Comparison of ENCODE assay signal across 1 cellular context in genomic region chr14:68899033-68899603, GRCh38.
TF ChIP-seq lines count a peak whose summit lies in the region.

No MANE protein-coding gene starts in this region.

TF ChIP-seq in GM23338, 12 proteins besides CTCF, POLR2A, EP300 and RAD21 (continued from another document):
- TF ChIP-seq, protein P1, sequence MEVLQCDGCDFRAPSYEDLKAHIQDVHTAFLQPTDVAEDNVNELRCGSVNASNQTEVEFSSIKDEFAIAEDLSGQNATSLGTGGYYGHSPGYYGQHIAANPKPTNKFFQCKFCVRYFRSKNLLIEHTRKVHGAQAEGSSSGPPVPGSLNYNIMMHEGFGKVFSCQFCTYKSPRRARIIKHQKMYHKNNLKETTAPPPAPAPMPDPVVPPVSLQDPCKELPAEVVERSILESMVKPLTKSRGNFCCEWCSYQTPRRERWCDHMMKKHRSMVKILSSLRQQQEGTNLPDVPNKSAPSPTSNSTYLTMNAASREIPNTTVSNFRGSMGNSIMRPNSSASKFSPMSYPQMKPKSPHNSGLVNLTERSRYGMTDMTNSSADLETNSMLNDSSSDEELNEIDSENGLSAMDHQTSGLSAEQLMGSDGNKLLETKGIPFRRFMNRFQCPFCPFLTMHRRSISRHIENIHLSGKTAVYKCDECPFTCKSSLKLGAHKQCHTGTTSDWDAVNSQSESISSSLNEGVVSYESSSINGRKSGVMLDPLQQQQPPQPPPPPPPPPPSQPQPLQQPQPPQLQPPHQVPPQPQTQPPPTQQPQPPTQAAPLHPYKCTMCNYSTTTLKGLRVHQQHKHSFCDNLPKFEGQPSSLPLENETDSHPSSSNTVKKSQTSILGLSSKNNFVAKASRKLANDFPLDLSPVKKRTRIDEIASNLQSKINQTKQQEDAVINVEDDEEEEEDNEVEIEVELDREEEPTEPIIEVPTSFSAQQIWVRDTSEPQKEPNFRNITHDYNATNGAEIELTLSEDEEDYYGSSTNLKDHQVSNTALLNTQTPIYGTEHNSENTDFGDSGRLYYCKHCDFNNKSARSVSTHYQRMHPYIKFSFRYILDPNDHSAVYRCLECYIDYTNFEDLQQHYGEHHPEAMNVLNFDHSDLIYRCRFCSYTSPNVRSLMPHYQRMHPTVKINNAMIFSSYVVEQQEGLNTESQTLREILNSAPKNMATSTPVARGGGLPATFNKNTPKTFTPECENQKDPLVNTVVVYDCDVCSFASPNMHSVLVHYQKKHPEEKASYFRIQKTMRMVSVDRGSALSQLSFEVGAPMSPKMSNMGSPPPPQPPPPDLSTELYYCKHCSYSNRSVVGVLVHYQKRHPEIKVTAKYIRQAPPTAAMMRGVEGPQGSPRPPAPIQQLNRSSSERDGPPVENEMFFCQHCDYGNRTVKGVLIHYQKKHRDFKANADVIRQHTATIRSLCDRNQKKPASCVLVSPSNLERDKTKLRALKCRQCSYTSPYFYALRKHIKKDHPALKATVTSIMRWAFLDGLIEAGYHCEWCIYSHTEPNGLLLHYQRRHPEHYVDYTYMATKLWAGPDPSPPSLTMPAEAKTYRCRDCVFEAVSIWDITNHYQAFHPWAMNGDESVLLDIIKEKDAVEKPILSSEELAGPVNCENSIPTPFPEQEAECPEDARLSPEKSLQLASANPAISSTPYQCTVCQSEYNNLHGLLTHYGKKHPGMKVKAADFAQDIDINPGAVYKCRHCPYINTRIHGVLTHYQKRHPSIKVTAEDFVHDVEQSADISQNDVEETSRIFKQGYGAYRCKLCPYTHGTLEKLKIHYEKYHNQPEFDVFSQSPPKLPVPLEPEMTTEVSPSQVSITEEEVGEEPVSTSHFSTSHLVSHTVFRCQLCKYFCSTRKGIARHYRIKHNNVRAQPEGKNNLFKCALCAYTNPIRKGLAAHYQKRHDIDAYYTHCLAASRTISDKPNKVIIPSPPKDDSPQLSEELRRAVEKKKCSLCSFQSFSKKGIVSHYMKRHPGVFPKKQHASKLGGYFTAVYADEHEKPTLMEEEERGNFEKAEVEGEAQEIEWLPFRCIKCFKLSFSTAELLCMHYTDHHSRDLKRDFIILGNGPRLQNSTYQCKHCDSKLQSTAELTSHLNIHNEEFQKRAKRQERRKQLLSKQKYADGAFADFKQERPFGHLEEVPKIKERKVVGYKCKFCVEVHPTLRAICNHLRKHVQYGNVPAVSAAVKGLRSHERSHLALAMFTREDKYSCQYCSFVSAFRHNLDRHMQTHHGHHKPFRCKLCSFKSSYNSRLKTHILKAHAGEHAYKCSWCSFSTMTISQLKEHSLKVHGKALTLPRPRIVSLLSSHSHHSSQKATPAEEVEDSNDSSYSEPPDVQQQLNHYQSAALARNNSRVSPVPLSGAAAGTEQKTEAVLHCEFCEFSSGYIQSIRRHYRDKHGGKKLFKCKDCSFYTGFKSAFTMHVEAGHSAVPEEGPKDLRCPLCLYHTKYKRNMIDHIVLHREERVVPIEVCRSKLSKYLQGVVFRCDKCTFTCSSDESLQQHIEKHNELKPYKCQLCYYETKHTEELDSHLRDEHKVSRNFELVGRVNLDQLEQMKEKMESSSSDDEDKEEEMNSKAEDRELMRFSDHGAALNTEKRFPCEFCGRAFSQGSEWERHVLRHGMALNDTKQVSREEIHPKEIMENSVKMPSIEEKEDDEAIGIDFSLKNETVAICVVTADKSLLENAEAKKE (CRISPR knock-in tag; IDR thresholded peaks at IDR 0.05), result no peak
- no peak for TF ChIP-seq ETS1 (IDR thresholded peaks at IDR 0.05)
- no peak for TF ChIP-seq POLR2AphosphoS5 (IDR thresholded peaks at IDR 0.05; ENCODE audit: low read depth)
- no peak for TF ChIP-seq EZH2 (IDR thresholded peaks at IDR 0.05; ENCODE audit: low read depth, unreplicated experiment)
- TF ChIP-seq JUNB (IDR thresholded peaks at IDR 0.05; ENCODE audit: unreplicated experiment), result no peak
- TF ChIP-seq, protein P2, sequence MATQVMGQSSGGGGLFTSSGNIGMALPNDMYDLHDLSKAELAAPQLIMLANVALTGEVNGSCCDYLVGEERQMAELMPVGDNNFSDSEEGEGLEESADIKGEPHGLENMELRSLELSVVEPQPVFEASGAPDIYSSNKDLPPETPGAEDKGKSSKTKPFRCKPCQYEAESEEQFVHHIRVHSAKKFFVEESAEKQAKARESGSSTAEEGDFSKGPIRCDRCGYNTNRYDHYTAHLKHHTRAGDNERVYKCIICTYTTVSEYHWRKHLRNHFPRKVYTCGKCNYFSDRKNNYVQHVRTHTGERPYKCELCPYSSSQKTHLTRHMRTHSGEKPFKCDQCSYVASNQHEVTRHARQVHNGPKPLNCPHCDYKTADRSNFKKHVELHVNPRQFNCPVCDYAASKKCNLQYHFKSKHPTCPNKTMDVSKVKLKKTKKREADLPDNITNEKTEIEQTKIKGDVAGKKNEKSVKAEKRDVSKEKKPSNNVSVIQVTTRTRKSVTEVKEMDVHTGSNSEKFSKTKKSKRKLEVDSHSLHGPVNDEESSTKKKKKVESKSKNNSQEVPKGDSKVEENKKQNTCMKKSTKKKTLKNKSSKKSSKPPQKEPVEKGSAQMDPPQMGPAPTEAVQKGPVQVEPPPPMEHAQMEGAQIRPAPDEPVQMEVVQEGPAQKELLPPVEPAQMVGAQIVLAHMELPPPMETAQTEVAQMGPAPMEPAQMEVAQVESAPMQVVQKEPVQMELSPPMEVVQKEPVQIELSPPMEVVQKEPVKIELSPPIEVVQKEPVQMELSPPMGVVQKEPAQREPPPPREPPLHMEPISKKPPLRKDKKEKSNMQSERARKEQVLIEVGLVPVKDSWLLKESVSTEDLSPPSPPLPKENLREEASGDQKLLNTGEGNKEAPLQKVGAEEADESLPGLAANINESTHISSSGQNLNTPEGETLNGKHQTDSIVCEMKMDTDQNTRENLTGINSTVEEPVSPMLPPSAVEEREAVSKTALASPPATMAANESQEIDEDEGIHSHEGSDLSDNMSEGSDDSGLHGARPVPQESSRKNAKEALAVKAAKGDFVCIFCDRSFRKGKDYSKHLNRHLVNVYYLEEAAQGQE (IDR thresholded peaks at IDR 0.05; ENCODE audit: unreplicated experiment), result no peak
- no peak for TF ChIP-seq ZNF331 (CRISPR knock-in tag; IDR thresholded peaks at IDR 0.05; ENCODE audit: low read depth)
- no peak for TF ChIP-seq NANOG (IDR thresholded peaks at IDR 0.05; ENCODE audit: borderline replicate concordance)
- TF ChIP-seq EZH2phosphoT487 (IDR thresholded peaks at IDR 0.05; ENCODE audit: unreplicated experiment), result no peak
- TF ChIP-seq ZNF114 (CRISPR knock-in tag; IDR thresholded peaks at IDR 0.05), result no peak
- TF ChIP-seq CREB1 (CRISPR knock-in tag; IDR thresholded peaks at IDR 0.05; ENCODE audit: low read depth), result no peak
